7 cellular contexts compared by ENCODE assay signal in the genomic region with DNA sequence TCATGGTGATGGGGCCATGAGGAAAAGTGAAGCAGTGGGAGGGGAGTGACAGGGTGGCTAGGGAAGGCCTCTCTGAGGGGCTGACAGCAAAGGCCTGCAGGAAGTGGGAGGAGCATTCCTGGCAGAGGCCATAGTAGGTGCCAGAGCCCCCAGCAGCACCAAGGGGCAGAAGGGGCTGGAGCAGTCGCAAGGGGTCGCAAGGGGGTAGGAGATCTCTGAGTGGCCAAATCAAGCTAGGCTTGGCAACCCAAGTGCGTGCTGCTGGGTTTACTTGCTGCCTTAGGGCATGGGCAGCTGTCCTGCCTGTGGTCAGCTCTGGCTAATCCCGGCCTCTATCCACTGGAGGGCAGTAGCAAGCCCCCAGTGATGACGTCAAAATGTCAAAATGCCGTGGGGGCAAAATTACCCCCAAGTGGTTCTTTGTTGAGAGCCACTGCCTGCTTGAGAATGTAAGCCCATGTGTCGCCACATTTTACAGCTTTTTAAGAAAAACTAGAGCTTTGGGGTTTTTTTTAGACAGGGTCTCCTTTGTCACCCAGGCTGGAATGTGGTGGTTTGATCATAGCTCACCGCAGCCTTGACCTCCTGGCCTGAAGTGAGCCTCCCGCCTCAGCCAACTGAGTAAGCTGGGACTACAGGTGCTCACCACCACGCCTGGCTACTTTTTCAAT. TPM values are rescaled to one million over a fixed set of nuclear protein-coding genes. Genes with fewer than 3 reads are reported as not detected.
DNase-seq lines count a peak whose midpoint lies in the region; ATAC-seq and TF ChIP-seq lines count a peak whose summit lies in the region.

No MANE protein-coding gene starts in this region.

- H3K4me3 ChIP-seq in brain microvascular endothelial cell (ENCODE audit: low read depth, low read length) (no peak overlapping the region), liver (ENCODE audit: low read depth in 1 of 3, low read length in 3 of 3) (no peak overlapping the region)

- H3K9ac ChIP-seq in liver (ENCODE audit: low read depth in 1 of 2, low read length in 2 of 2) = no peak overlapping the region

- H3K36me3 ChIP-seq in brain microvascular endothelial cell (replicated peaks) (peaks cover 51% of the 10 kb centered on the region), liver (ENCODE audit: control insufficient read depth in 4 of 4, insufficient read depth in 3 of 4, low read depth in 1 of 4, low read length in 3 of 4) (peaks cover 1 to 35% (median 23%) of the 10 kb centered on the region in 4 donors)

- peaks cover 7 to 38% (median 20%) of the 10 kb centered on the region in 4 donors for H3K4me1 ChIP-seq in liver (ENCODE audit: control insufficient read depth in 4 of 4, insufficient read depth in 4 of 4, low read length in 3 of 4)

- H3K27ac ChIP-seq in brain microvascular endothelial cell (peak overlapping the region; percentile 98), liver (ENCODE audit: low read depth in 1 of 2, low read length in 2 of 2) (peak overlapping the region in 1 of 2 donors; percentile 53)

- in situ Hi-C loops in brain microvascular endothelial cell (cut with HindIII; ENCODE audit: low pct_ligation_motif_present, low sequenced_read_pairs) = no loop called here

- ATAC-seq in GM21423 (IDR thresholded peaks at IDR 0.05; ENCODE audit: unreplicated experiment) (no peak), GM18873 (IDR thresholded peaks at IDR 0.05; ENCODE audit: low FRiP score, unreplicated experiment) (no peak)

- WGBS in liver = 67% methylated on average over 10 of the region's 10 CpGs

- CTCF ChIA-PET in GM10248 (lab: Yijun Ruan, JAX) = interaction anchor here (1.8 to 2.3 kb wide), 2 partner anchors 8 to 13 kb away, joined by 4 to 9 read pairs; no protein-coding TSS in a partner anchor

- H3K27me3 ChIP-seq in brain microvascular endothelial cell (replicated peaks) (no peaks in the 10 kb centered on the region), liver (ENCODE audit: control insufficient read depth in 4 of 4, insufficient read depth in 4 of 4, low read length in 3 of 4) (no peaks in the 10 kb centered on the region)

- no peaks in the 10 kb centered on the region for H3K9me3 ChIP-seq in liver (ENCODE audit: control insufficient read depth in 4 of 4, low read length in 3 of 4)

- TF ChIP-seq RAD21 in liver (IDR thresholded peaks at IDR 0.05) = peak; percentile 57 to 77

- DNase-seq in GM10248 (ENCODE audit: extremely low spot score) = no peak
- DNase-seq in M059J (ENCODE audit: low read depth) = peak; percentile 94
- DNase-seq in brain microvascular endothelial cell = peak; percentile 63
- no peak for DNase-seq in KG1 (lab: John Stamatoyannopoulos, UW)

- POLR2A ChIA-PET in GM10248 (lab: Yijun Ruan, JAX) = no interaction called here

- TF ChIP-seq CTCF in GM10248 (IDR thresholded peaks at IDR 0.05; ENCODE audit: control extremely low read depth, extremely low read depth, low read depth, missing control alignments) (peak; percentile 27), brain microvascular endothelial cell (IDR thresholded peaks at IDR 0.05; ENCODE audit: low read depth, low read length, missing control alignments) (peak; percentile 90), liver (IDR thresholded peaks at IDR 0.05; ENCODE audit: low read depth, low read length, missing input control) (peak; percentile 56)

TF ChIP-seq in liver, 16 proteins besides CTCF, POLR2A, EP300 and RAD21:
- no peak for TF ChIP-seq MAX (IDR thresholded peaks at IDR 0.05)
- TF ChIP-seq GABPA (IDR thresholded peaks at IDR 0.05 in 1 of 2, conservative IDR thresholded peaks at IDR 0.05 in 1 of 2) = no peak
- TF ChIP-seq NR2F2 (IDR thresholded peaks at IDR 0.05) = no peak
- no peak for TF ChIP-seq TAF1 (conservative IDR thresholded peaks at IDR 0.05)

RNA-seq across cellular contexts. Expression of gene CCDC97, which starts 11.8 kb away (rescaled TPM):
- total RNA-seq in M059J (2014; rRNA removed; shearing (Covaris generic)) = 5.6 and 7.2 TPM in 2 replicates
- total RNA-seq in liver = 1 to 10 TPM; 3.8 to 5.6 TPM
- 1 to 10 TPM; 5.0 to 5.7 TPM for polyA plus RNA-seq in liver

RNA-seq across cellular contexts. Expression of gene TGFB1, which starts 32.0 kb away (rescaled TPM):
- 10.1 and 22.9 TPM in 2 replicates for total RNA-seq in M059J (2014; rRNA removed; shearing (Covaris generic))
- 10 to 100 TPM in 1 of 2 donors, 1 to 10 TPM in 1; 4.9 to 10.6 TPM for total RNA-seq in liver
- polyA plus RNA-seq in liver = 1 to 10 TPM in 1 of 2 donors, under 1 TPM in 1; 0.83 to 8.9 TPM

RNA-seq across cellular contexts. Expression of gene B9D2, which starts 42.2 kb away (rescaled TPM):
- 8.2 and 9.9 TPM in 2 replicates for total RNA-seq in M059J (2014; rRNA removed; shearing (Covaris generic))
- total RNA-seq in liver = 1 to 10 TPM; 2.4 to 2.5 TPM
- polyA plus RNA-seq in liver = 1 to 10 TPM; 3.5 to 3.7 TPM

RNA-seq across cellular contexts. Expression of gene TMEM91, which starts 54.6 kb away (rescaled TPM):
- 0.17 and 2.4 TPM in 2 replicates for total RNA-seq in M059J (2014; rRNA removed; shearing (Covaris generic))
- 1 to 10 TPM; 2.8 to 3.1 TPM for total RNA-seq in liver
- polyA plus RNA-seq in liver = 1 to 10 TPM; 1.6 to 4.0 TPM

RNA-seq across cellular contexts. Expression of gene HNRNPUL1, which starts 57.6 kb away (rescaled TPM):
- total RNA-seq in M059J (2014; rRNA removed; shearing (Covaris generic)) = 94.9 and 143 TPM in 2 replicates
- total RNA-seq in liver = 10 to 100 TPM; 55.5 to 80.2 TPM
- 10 to 100 TPM; 34.9 to 35.9 TPM for polyA plus RNA-seq in liver

Comparison
In these comparisons a context has a peak if more than half of its experiments do, and no peak if none do; other contexts are left out.
1. DNase-seq: peak in M059J (single experiment) and brain microvascular endothelial cell (single experiment); none in GM10248 (single experiment) and KG1 (single experiment).
2. CTCF ChIP-seq: peak in every context shown above with its lines; median percentile 90 in brain microvascular endothelial cell; 56 in liver; 27 in GM10248.